1 cellular context compared by ENCODE assay signal in genomic region chr17:82737981-82738877, GRCh38.
TF ChIP-seq lines count a peak whose summit lies in the region.

No MANE protein-coding gene starts in this region.

TF ChIP-seq in HepG2, 621 proteins besides CTCF, POLR2A, EP300 and RAD21 (continued from another document and continues in another):
- TF ChIP-seq SP1 (IDR thresholded peaks at IDR 0.05) (no peak), SP1 (CRISPR knock-in tag; IDR thresholded peaks at IDR 0.05) (peak; percentile 67; the same call in 1 of the 2 replicates), ZNF275 (CRISPR knock-in tag; IDR thresholded peaks at IDR 0.05; ENCODE audit: borderline replicate concordance) (peak; percentile 97), ATAD3A (CRISPR knock-in tag; IDR thresholded peaks at IDR 0.05) (no peak), ZNF253 (CRISPR knock-in tag; IDR thresholded peaks at IDR 0.05; ENCODE audit: borderline replicate concordance) (peak; percentile 99), ZMYM3 (CRISPR knock-in tag; IDR thresholded peaks at IDR 0.05) (peak; percentile 97), NCOR1 (IDR thresholded peaks at IDR 0.05; ENCODE audit: borderline replicate concordance, low read length) (peak; percentile 33; the same call in 1 of the 2 replicates), SNAI1 (CRISPR knock-in tag; IDR thresholded peaks at IDR 0.05; ENCODE audit: borderline replicate concordance) (peak; percentile 96), ZBTB44 (CRISPR knock-in tag; IDR thresholded peaks at IDR 0.05) (peak; percentile 96), SKI (IDR thresholded peaks at IDR 0.05; ENCODE audit: partially characterized antibody) (peak; percentile 52), HNF1B (CRISPR knock-in tag; IDR thresholded peaks at IDR 0.05) (peak; percentile 99), ZNF740 (CRISPR knock-in tag; IDR thresholded peaks at IDR 0.05) (peak; percentile 85), ZNF18 (CRISPR knock-in tag; IDR thresholded peaks at IDR 0.05; ENCODE audit: insufficient replicate concordance) (peak; percentile 96), ZBTB42 (CRISPR knock-in tag; IDR thresholded peaks at IDR 0.05) (peak; percentile 100), RARG (CRISPR knock-in tag; IDR thresholded peaks at IDR 0.05; ENCODE audit: low read depth) (peak; percentile 99), ZBTB21 (CRISPR knock-in tag; IDR thresholded peaks at IDR 0.05) (peak; percentile 59), ZNF678 (CRISPR knock-in tag; IDR thresholded peaks at IDR 0.05) (peak; percentile 99), JUN (CRISPR knock-in tag; IDR thresholded peaks at IDR 0.05) (peak; percentile 94), KDM3A (CRISPR knock-in tag; IDR thresholded peaks at IDR 0.05; ENCODE audit: low read depth) (peak; percentile 99), ZXDC (CRISPR knock-in tag; IDR thresholded peaks at IDR 0.05) (no peak), RARA (CRISPR knock-in tag; IDR thresholded peaks at IDR 0.05) (peak; percentile 92), RFXAP (CRISPR knock-in tag; IDR thresholded peaks at IDR 0.05; ENCODE audit: borderline replicate concordance) (peak; percentile 97), KDM5A (IDR thresholded peaks at IDR 0.05; ENCODE audit: borderline replicate concordance, low read length) (peak; percentile 44; the same call in 1 of the 2 replicates), ZSCAN21 (CRISPR knock-in tag; IDR thresholded peaks at IDR 0.05; ENCODE audit: borderline replicate concordance) (peak; percentile 100), GTF2F1 (IDR thresholded peaks at IDR 0.05; ENCODE audit: low read length) (no peak), TBP (CRISPR knock-in tag; IDR thresholded peaks at IDR 0.05) (no peak), ZNF335 (CRISPR knock-in tag; IDR thresholded peaks at IDR 0.05) (peak; percentile 97), NFAT5 (CRISPR knock-in tag; IDR thresholded peaks at IDR 0.05) (peak; percentile 96), ZBTB26 (CRISPR knock-in tag; IDR thresholded peaks at IDR 0.05; ENCODE audit: borderline replicate concordance) (peak; percentile 98), TARDBP (CRISPR knock-in tag; IDR thresholded peaks at IDR 0.05) (peak; percentile 99), ZNF703 (CRISPR knock-in tag; IDR thresholded peaks at IDR 0.05; ENCODE audit: borderline replicate concordance) (peak; percentile 98), MBNL3 (CRISPR knock-in tag; conservative IDR thresholded peaks at IDR 0.05) (no peak; the same call in 1 of the 2 replicates), PAF1 (CRISPR knock-in tag; IDR thresholded peaks at IDR 0.05) (no peak), ZBTB33 (CRISPR knock-in tag; IDR thresholded peaks at IDR 0.05) (peak; percentile 93), SIN3B (IDR thresholded peaks at IDR 0.05; ENCODE audit: low read length) (no peak), NR2C2 (CRISPR knock-in tag; IDR thresholded peaks at IDR 0.05; ENCODE audit: borderline replicate concordance) (peak; percentile 94), RBFOX2 (IDR thresholded peaks at IDR 0.05; ENCODE audit: low read depth, low read length) (peak; percentile 83), MEIS2 (CRISPR knock-in tag; IDR thresholded peaks at IDR 0.05) (peak; percentile 99), ZNF768 (CRISPR knock-in tag; IDR thresholded peaks at IDR 0.05) (peak; percentile 75; the same call in 1 of the 2 replicates), PRPF4 (IDR thresholded peaks at IDR 0.05; ENCODE audit: low read depth, low read length, poor library complexity, severe bottlenecking) (no peak), MLXIP (CRISPR knock-in tag; IDR thresholded peaks at IDR 0.05; ENCODE audit: borderline replicate concordance) (peak; percentile 98), ZNF263 (CRISPR knock-in tag; IDR thresholded peaks at IDR 0.05) (peak; percentile 91)
